In the genomic region with DNA sequence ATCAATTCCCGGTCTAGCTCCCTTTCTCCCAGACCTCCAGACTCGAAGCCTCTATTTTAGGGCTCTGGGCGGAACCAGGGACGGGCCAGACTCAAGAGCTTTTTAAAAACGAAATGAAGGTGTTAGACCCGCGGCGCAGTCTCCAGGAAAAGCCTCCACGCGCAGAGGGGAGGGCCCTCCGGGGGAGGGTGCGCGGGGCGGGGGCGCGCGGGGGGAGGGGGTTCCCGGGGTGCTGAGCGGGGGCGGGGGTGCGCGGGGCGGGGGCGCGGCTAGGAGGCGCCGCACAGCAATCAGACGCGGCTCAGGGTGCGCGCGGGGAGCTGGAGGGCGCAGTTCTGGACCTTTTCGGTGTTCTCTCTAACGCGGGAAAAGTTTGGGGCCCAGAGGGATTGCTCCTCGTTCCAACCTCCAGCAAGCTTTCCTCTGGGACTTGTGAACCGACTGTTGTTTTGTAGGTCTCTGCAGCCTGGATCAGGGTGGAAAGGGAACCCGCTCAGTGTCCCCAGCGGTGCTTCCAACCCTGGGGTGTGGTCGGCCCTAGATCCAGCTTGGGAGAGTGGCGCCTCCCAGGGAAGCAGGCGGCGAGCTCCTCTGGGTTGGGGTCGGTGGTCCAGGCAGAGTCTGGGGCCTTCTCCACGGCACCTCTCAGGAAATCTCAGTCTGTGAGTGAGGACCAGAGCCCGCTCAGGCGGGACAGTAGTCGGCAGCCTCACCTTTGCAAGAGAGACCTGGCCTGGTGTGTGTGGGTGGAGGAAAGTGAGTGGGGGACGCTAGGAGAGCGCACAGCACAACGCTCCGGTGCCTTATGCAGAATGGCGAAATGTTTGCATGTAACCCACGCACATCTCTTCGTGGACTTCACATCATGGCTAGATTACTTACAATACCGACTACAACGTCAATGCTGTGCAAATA, we compare ENCODE assay signal across 10 cellular contexts. TPM values are rescaled to one million over a fixed set of nuclear protein-coding genes. Genes with fewer than 3 reads are reported as not detected.
DNase-seq lines count a peak whose midpoint lies in the region; ATAC-seq and TF ChIP-seq lines count a peak whose summit lies in the region.
"Had no signal": no experiment of that assay in that cellular context is flagged by ENCODE, and none has a peak within 500 bp of the region (broad histone marks: within the 10 kb centered on the region; RNA-seq: fewer than 3 reads in every experiment).

No MANE protein-coding gene starts in this region.

- peaks cover 62% of the 10 kb centered on the region for H3K27me3 ChIP-seq in ACC112 (ENCODE audit: insufficient read depth, low read length)
- peaks cover 22% of the 10 kb centered on the region for H3K27me3 ChIP-seq in MG63

- peak; percentile 17 for DNase-seq in MG63
- DNase-seq in erythroblast (lab: John Stamatoyannopoulos, UW): peak; percentile 79 to 86
- no peak for DNase-seq in omental fat pad (ENCODE audit: low spot score)
- DNase-seq in NCI-H226: no peak
- DNase-seq in activated effector memory CD4-positive, alpha-beta T cell treated with anti-CD3 and anti-CD28 coated beads, Interleukin-2, amount 50 U/mL, for 16 hours: no peak
- DNase-seq in NCI-H187 (lab: John Stamatoyannopoulos, UW): no peak
- DNase-seq: natural killer cell had no signal

- TF ChIP-seq POLR2A in erythroblast (IDR thresholded peaks at IDR 0.05; ENCODE audit: low read length): no peak

- H3K36me3 ChIP-seq in ACC112 (ENCODE audit: insufficient read depth, low read length) (no peaks in the 10 kb centered on the region), MG63 (no peaks in the 10 kb centered on the region)

- no peak overlapping the region for H2AFZ ChIP-seq in ACC112 (ENCODE audit: low read length, unreplicated experiment)

- no peaks in the 10 kb centered on the region for H3K9me3 ChIP-seq in MG63

- peaks cover 5% of the 10 kb centered on the region for H3K4me1 ChIP-seq in ACC112 (ENCODE audit: control insufficient read depth, insufficient read depth, low read length, unreplicated experiment)

- no peak overlapping the region for H3K27ac ChIP-seq in ACC112 (ENCODE audit: low read depth, low read length)

- no peaks in the 10 kb centered on the region for H3K79me2 ChIP-seq in ACC112 (ENCODE audit: control insufficient read depth, insufficient read depth, low read length, unreplicated experiment)

- no peak for TF ChIP-seq CTCF in omental fat pad (IDR thresholded peaks at IDR 0.05)

- ATAC-seq in omental fat pad (ENCODE audit: low FRiP score) (peak; percentile 64), GM19463 (IDR thresholded peaks at IDR 0.05; ENCODE audit: unreplicated experiment) (no peak)

- H3K4me3 ChIP-seq in ACC112 (ENCODE audit: low read depth, low read length): peak overlapping the region; percentile 58
- peak overlapping the region; percentile 39 for H3K4me3 ChIP-seq in MG63

RNA-seq across cellular contexts. Expression of gene AHSP, which starts 2.0 kb away (rescaled TPM):
- total RNA-seq in MG63 (2014; rRNA removed; shearing (Covaris generic); ENCODE audit: low replicate concordance): not detected in 2 replicates
- not detected for total RNA-seq in omental fat pad
- total RNA-seq: G401, natural killer cell had no signal

RNA-seq across cellular contexts. Expression of gene RUSF1, which starts 21.5 kb away (rescaled TPM):
- 20.6 and 27.9 TPM in 2 replicates for total RNA-seq in MG63 (2014; rRNA removed; shearing (Covaris generic); ENCODE audit: low replicate concordance)
- total RNA-seq in omental fat pad: 10 to 100 TPM; 35.3 to 56.7 (median 48.9) TPM

RNA-seq across cellular contexts. Expression of gene SLC5A2, which starts 46.7 kb away (rescaled TPM):
- not detected in 2 replicates for total RNA-seq in MG63 (2014; rRNA removed; shearing (Covaris generic); ENCODE audit: low replicate concordance)
- total RNA-seq in omental fat pad: not detected
- total RNA-seq: G401 had no signal

RNA-seq across cellular contexts. Expression of gene TGFB1I1, which starts 57.7 kb away (rescaled TPM):
- 39.1 and 48.1 TPM in 2 replicates for total RNA-seq in MG63 (2014; rRNA removed; shearing (Covaris generic); ENCODE audit: low replicate concordance)
- total RNA-seq in omental fat pad: 10 to 100 TPM; 16.1 to 33.7 (median 18.9) TPM

Comparison
In these comparisons a context has a peak if more than half of its experiments do, and no peak if none do; other contexts are left out.
1. DNase-seq: peak in MG63 (single experiment) and erythroblast (2 of 2); none in omental fat pad (single experiment), NCI-H226 (single experiment), activated effector memory CD4-positive, alpha-beta T cell treated with anti-CD3 and anti-CD28 coated beads, Interleukin-2, amount 50 U/mL, for 16 hours (single experiment) and NCI-H187 (0 of 2).